ENCODE assay signal across 25 cellular contexts in the genomic region with DNA sequence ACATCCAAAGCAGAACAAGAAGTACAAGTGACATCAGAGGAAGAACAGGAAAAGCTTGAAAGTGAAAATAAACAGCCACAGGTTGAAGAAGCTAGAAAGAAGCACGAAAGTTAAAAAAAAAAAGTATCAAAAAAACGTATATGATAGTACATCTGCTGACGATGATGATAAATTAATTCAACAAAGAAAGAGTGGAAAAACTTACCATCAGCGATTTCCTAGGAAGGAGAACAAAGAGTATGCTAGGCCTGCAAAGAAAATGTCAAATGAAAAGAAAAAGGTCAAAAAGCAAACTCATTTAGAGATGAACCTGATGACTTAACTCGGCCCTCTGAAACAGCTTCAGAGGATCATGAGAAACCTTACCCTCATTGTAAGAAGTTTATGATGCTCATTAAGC. TPM values are rescaled to one million over a fixed set of nuclear protein-coding genes. Genes with fewer than 3 reads are reported as not detected.
DNase-seq lines count a peak whose midpoint lies in the region; ATAC-seq, FAIRE-seq and TF ChIP-seq lines count a peak whose summit lies in the region.
"Had no signal": no experiment of that assay in that cellular context is flagged by ENCODE, and none has a peak within 500 bp of the region (broad histone marks: within the 10 kb centered on the region; RNA-seq: fewer than 3 reads in every experiment).

No MANE protein-coding gene starts in this region.

- H3K27ac Mint-ChIP-seq in activated CD4-positive, alpha-beta T cell treated with anti-CD3 and anti-CD28 coated beads, Interleukin-2, amount 10 ng/mL, durations not matched to agents 24 days and 14 days = peak overlapping the region; percentile 94
- peak overlapping the region; percentile 41 to 92 (median 78) for H3K27ac Mint-ChIP-seq in CD8-positive, alpha-beta memory T cell
- H3K27ac Mint-ChIP-seq in activated CD8-positive, alpha-beta T cell treated with anti-CD3 and anti-CD28 coated beads, Interleukin-2, amount 10 ng/mL, durations not matched to agents 7 days and 5 days = peak overlapping the region; percentile 92
- H3K27ac Mint-ChIP-seq in naive thymus-derived CD4-positive, alpha-beta T cell = peak overlapping the region; percentile 72 to 94 (median 90)
- H3K27ac Mint-ChIP-seq: GM23338 had no signal

- H3K4me1 ChIP-seq in CD8-positive, alpha-beta memory T cell (ENCODE audit: insufficient read depth, low read length) = peaks cover 34% of the 10 kb centered on the region
- peaks cover 21 to 43% of the 10 kb centered on the region in 2 donors for H3K4me1 ChIP-seq in naive thymus-derived CD4-positive, alpha-beta T cell (ENCODE audit: control insufficient read depth in 2 of 2, insufficient read depth in 2 of 2, low read length in 2 of 2)
- H3K4me1 ChIP-seq: prostate gland had no signal

- no peaks in the 10 kb centered on the region for H3K27me3 Mint-ChIP-seq in activated CD4-positive, alpha-beta T cell treated with anti-CD3 and anti-CD28 coated beads, Interleukin-2, amount 10 ng/mL, durations not matched to agents 24 days and 14 days
- H3K27me3 Mint-ChIP-seq in CD8-positive, alpha-beta memory T cell = peaks cover 0 to 2% of the 10 kb centered on the region in 2 donors
- H3K27me3 Mint-ChIP-seq in activated CD8-positive, alpha-beta T cell treated with anti-CD3 and anti-CD28 coated beads, Interleukin-2, amount 10 ng/mL, durations not matched to agents 7 days and 5 days (ENCODE audit: low read depth) = no peaks in the 10 kb centered on the region
- no peaks in the 10 kb centered on the region for H3K27me3 Mint-ChIP-seq in naive thymus-derived CD4-positive, alpha-beta T cell

- H3K36me3 Mint-ChIP-seq in activated CD4-positive, alpha-beta T cell treated with anti-CD3 and anti-CD28 coated beads, Interleukin-2, amount 10 ng/mL, durations not matched to agents 24 days and 14 days (ENCODE audit: low read depth) = peaks cover 25% of the 10 kb centered on the region
- H3K36me3 Mint-ChIP-seq in CD8-positive, alpha-beta memory T cell = peaks cover 7 to 31% (median 15%) of the 10 kb centered on the region in 3 donors
- H3K36me3 Mint-ChIP-seq in activated CD8-positive, alpha-beta T cell treated with anti-CD3 and anti-CD28 coated beads, Interleukin-2, amount 10 ng/mL, durations not matched to agents 7 days and 5 days (ENCODE audit: low read depth) = peaks cover 13% of the 10 kb centered on the region
- H3K36me3 Mint-ChIP-seq in naive thymus-derived CD4-positive, alpha-beta T cell = peaks cover 4 to 31% (median 19%) of the 10 kb centered on the region in 5 donors

- H3K4me1 Mint-ChIP-seq in activated CD4-positive, alpha-beta T cell treated with anti-CD3 and anti-CD28 coated beads, Interleukin-2, amount 10 ng/mL, durations not matched to agents 24 days and 14 days = peaks cover 44% of the 10 kb centered on the region
- peaks cover 40 to 66% (median 61%) of the 10 kb centered on the region in 3 donors for H3K4me1 Mint-ChIP-seq in CD8-positive, alpha-beta memory T cell
- peaks cover 50% of the 10 kb centered on the region for H3K4me1 Mint-ChIP-seq in activated CD8-positive, alpha-beta T cell treated with anti-CD3 and anti-CD28 coated beads, Interleukin-2, amount 10 ng/mL, durations not matched to agents 7 days and 5 days (ENCODE audit: low read depth)
- H3K4me1 Mint-ChIP-seq in naive thymus-derived CD4-positive, alpha-beta T cell = peaks cover 35 to 81% (median 65%) of the 10 kb centered on the region in 7 donors

- peaks cover under 1% of the 10 kb centered on the region for H3K9me3 Mint-ChIP-seq in activated CD4-positive, alpha-beta T cell treated with anti-CD3 and anti-CD28 coated beads, Interleukin-2, amount 10 ng/mL, durations not matched to agents 24 days and 14 days
- H3K9me3 Mint-ChIP-seq in CD8-positive, alpha-beta memory T cell = no peaks in the 10 kb centered on the region
- H3K9me3 Mint-ChIP-seq in activated CD8-positive, alpha-beta T cell treated with anti-CD3 and anti-CD28 coated beads, Interleukin-2, amount 10 ng/mL, durations not matched to agents 7 days and 5 days (ENCODE audit: insufficient read depth) = no peaks in the 10 kb centered on the region
- H3K9me3 Mint-ChIP-seq in naive thymus-derived CD4-positive, alpha-beta T cell = peaks cover 0 to 4% (median 0%) of the 10 kb centered on the region in 11 donors
- H3K9me3 Mint-ChIP-seq: GM23338 had no signal

- no peaks in the 10 kb centered on the region for H3K9me3 ChIP-seq in CD8-positive, alpha-beta memory T cell (ENCODE audit: low read length)
- H3K9me3 ChIP-seq in naive thymus-derived CD4-positive, alpha-beta T cell (ENCODE audit: control insufficient read depth in 2 of 3, low read length in 3 of 3) = no peaks in the 10 kb centered on the region
- H3K9me3 ChIP-seq: body of pancreas, heart left ventricle, neutrophil, prostate gland, upper lobe of right lung had no signal

- ATAC-seq in activated CD8-positive, alpha-beta T cell treated with anti-CD3 and anti-CD28 coated beads, Interleukin-2, amount 10 ng/mL, durations not matched to agents 7 days and 5 days = no peak
- ATAC-seq in naive thymus-derived CD4-positive, alpha-beta T cell = no peak
- ATAC-seq in GM21737 (IDR thresholded peaks at IDR 0.05; ENCODE audit: unreplicated experiment) = no peak
- ATAC-seq: body of pancreas, GM23338, heart left ventricle, upper lobe of right lung had no signal

- no peak for FAIRE-seq in H54 (lab: Jason Lieb, UNC)

- DNase-seq in activated CD4-positive, alpha-beta T cell treated with anti-CD3 and anti-CD28 coated beads, Interleukin-2, amount 10 ng/mL, durations not matched to agents 24 days and 14 days = no peak
- DNase-seq in activated CD4-positive, alpha-beta T cell treated with anti-CD3 and anti-CD28 coated beads, Interleukin-2, amount 50 U/mL, for 4 hours = no peak
- DNase-seq in CD8-positive, alpha-beta memory T cell = peak in 1 of 5 donors; percentile 32
- no peak for DNase-seq in activated CD8-positive, alpha-beta T cell treated with anti-CD3 and anti-CD28 coated beads, Interleukin-2, amount 10 ng/mL, durations not matched to agents 7 days and 5 days
- peak in 6 of 9 donors; percentile 19 to 34 (median 29) for DNase-seq in naive thymus-derived CD4-positive, alpha-beta T cell
- no peak for DNase-seq in H54 (ENCODE audit: insufficient read length, low spot score)
- no peak for DNase-seq in activated gamma-delta T cell treated with Interleukin-2 at 50 U/mL for 16 hours
- DNase-seq: 8988T; activated CD8-positive, alpha-beta memory T cell treated with anti-CD3 and anti-CD28 coated beads, Interleukin-2, amount 50 U/mL, for 4 hours; body of pancreas; DMS53; erythroblast; GDM1; heart left ventricle; NCI-H1694; NCI-H2171; NCI-H524; NK-92 treated with Interleukin-12 subunit alpha and Interleukin-12 subunit beta, amount 100 ng/mL, for 24 hours; SHP77; stimulated activated CD4-positive, alpha-beta T cell treated with anti-CD3 and anti-CD28 coated beads, Interleukin-15, amount 100 ng/mL, for 24 hours; upper lobe of right lung had no signal

- POLR2A ChIA-PET in CD8-positive, alpha-beta memory T cell (lab: Charles Lee) = no interaction called here
- POLR2A ChIA-PET in activated CD8-positive, alpha-beta T cell treated with anti-CD3 and anti-CD28 coated beads, Interleukin-2, amount 10 ng/mL, durations not matched to agents 7 days and 5 days (lab: Charles Lee) = no interaction called here
- POLR2A ChIA-PET in naive thymus-derived CD4-positive, alpha-beta T cell (lab: Charles Lee) = interaction anchor here (0.6 to 1.0 kb wide), 2 partner anchors 11 to 1486 kb away, joined by 3 to 4 read pairs; no protein-coding TSS in a partner anchor

- H3K36me3 ChIP-seq in CD8-positive, alpha-beta memory T cell (ENCODE audit: insufficient read depth, low read length) = no peaks in the 10 kb centered on the region
- H3K36me3 ChIP-seq in naive thymus-derived CD4-positive, alpha-beta T cell (ENCODE audit: control insufficient read depth in 2 of 3, insufficient read depth in 3 of 3, low read length in 3 of 3) = peaks cover 0 to 16% (median 0%) of the 10 kb centered on the region in 3 experiments
- H3K36me3 ChIP-seq: prostate gland had no signal

- H3K27ac ChIP-seq in CD8-positive, alpha-beta memory T cell (ENCODE audit: low read depth, low read length) = no peak overlapping the region
- peak overlapping the region; percentile 60 for H3K27ac ChIP-seq in naive thymus-derived CD4-positive, alpha-beta T cell (ENCODE audit: low read depth, low read length)
- H3K27ac ChIP-seq: body of pancreas, neutrophil, prostate gland, upper lobe of right lung had no signal

- peak overlapping the region; percentile 78 for H3K4me3 Mint-ChIP-seq in activated CD4-positive, alpha-beta T cell treated with anti-CD3 and anti-CD28 coated beads, Interleukin-2, amount 10 ng/mL, durations not matched to agents 24 days and 14 days
- peak overlapping the region; percentile 36 to 93 (median 68) for H3K4me3 Mint-ChIP-seq in CD8-positive, alpha-beta memory T cell
- H3K4me3 Mint-ChIP-seq in activated CD8-positive, alpha-beta T cell treated with anti-CD3 and anti-CD28 coated beads, Interleukin-2, amount 10 ng/mL, durations not matched to agents 7 days and 5 days = peak overlapping the region; percentile 61
- H3K4me3 Mint-ChIP-seq in naive thymus-derived CD4-positive, alpha-beta T cell = peak overlapping the region; percentile 35 to 96 (median 80)
- H3K4me3 Mint-ChIP-seq: GM23338 had no signal

- no peak for TF ChIP-seq POLR2A in H54 (IDR thresholded peaks at IDR 0.05; ENCODE audit: low read depth, low read length)

- CTCF ChIA-PET in CD8-positive, alpha-beta memory T cell (lab: Charles Lee) = no interaction called here
- CTCF ChIA-PET in activated CD8-positive, alpha-beta T cell treated with anti-CD3 and anti-CD28 coated beads, Interleukin-2, amount 10 ng/mL, durations not matched to agents 7 days and 5 days (lab: Charles Lee) = interaction anchor here (0.7 to 3.7 kb wide), 10 partner anchors 10 to 192 kb away, joined by 3 to 24 read pairs (median 3); no protein-coding TSS in a partner anchor
- CTCF ChIA-PET in naive thymus-derived CD4-positive, alpha-beta T cell (lab: Charles Lee) = no interaction called here

- H3K27me3 ChIP-seq in CD8-positive, alpha-beta memory T cell (ENCODE audit: insufficient read depth, low read length, poor library complexity, severe bottlenecking) = no peaks in the 10 kb centered on the region
- H3K27me3 ChIP-seq in naive thymus-derived CD4-positive, alpha-beta T cell (ENCODE audit: control insufficient read depth in 2 of 2, insufficient read depth in 2 of 2, low read length in 2 of 2) = no peaks in the 10 kb centered on the region
- H3K27me3 ChIP-seq: body of pancreas, heart left ventricle, neutrophil, upper lobe of right lung had no signal

- peak overlapping the region; percentile 28 for H3K4me3 ChIP-seq in CD8-positive, alpha-beta memory T cell (ENCODE audit: low read length)
- H3K4me3 ChIP-seq in naive thymus-derived CD4-positive, alpha-beta T cell (ENCODE audit: low read length) = peak overlapping the region; percentile 6
- H3K4me3 ChIP-seq: body of pancreas, GM23338, heart left ventricle, prostate gland, upper lobe of right lung had no signal

- intact Hi-C loops in activated CD4-positive, alpha-beta T cell treated with anti-CD3 and anti-CD28 coated beads, Interleukin-2, amount 10 ng/mL, durations not matched to agents 24 days and 14 days (cut with micrococcal nuclease) = loop anchor here (1.0 to 10.0 kb wide), 4 partner anchors 25 to 1964 kb away; a partner anchor contains a TSS
- intact Hi-C loops in naive thymus-derived CD4-positive, alpha-beta T cell (cut with micrococcal nuclease) = loop anchor here (5.0 to 10.0 kb wide), 4 partner anchors 41 to 1674 kb away; a partner anchor contains a TSS

RNA-seq across cellular contexts. Expression of a gene that starts 3.7 kb away (rescaled TPM):
- 13.7 and 14.8 TPM in 2 replicates for total RNA-seq in activated CD4-positive, alpha-beta T cell treated with anti-CD3 and anti-CD28 coated beads, Interleukin-2, amount 10 ng/mL, durations not matched to agents 24 days and 14 days
- 10 to 100 TPM; 10.3 to 11.6 TPM for total RNA-seq in CD8-positive, alpha-beta memory T cell
- polyA plus RNA-seq in CD8-positive, alpha-beta memory T cell = 15.6 TPM
- total RNA-seq in activated CD8-positive, alpha-beta T cell treated with anti-CD3 and anti-CD28 coated beads, Interleukin-2, amount 10 ng/mL, durations not matched to agents 7 days and 5 days = 10 to 100 TPM; 11.0 to 11.8 TPM
- total RNA-seq in naive thymus-derived CD4-positive, alpha-beta T cell = 10 to 100 TPM; 15.1 to 26.8 (median 19.8) TPM
- polyA plus RNA-seq in naive thymus-derived CD4-positive, alpha-beta T cell = 10 to 100 TPM; 18.6 to 21.6 TPM

Comparison
In these comparisons a context has a peak if more than half of its experiments do, and no peak if none do; other contexts are left out.
1. DNase-seq: peak in naive thymus-derived CD4-positive, alpha-beta T cell (6 of 9); none in activated CD4-positive, alpha-beta T cell treated with anti-CD3 and anti-CD28 coated beads, Interleukin-2, amount 10 ng/mL, durations not matched to agents 24 days and 14 days (single experiment), activated CD4-positive, alpha-beta T cell treated with anti-CD3 and anti-CD28 coated beads, Interleukin-2, amount 50 U/mL, for 4 hours (0 of 2), activated CD8-positive, alpha-beta T cell treated with anti-CD3 and anti-CD28 coated beads, Interleukin-2, amount 10 ng/mL, durations not matched to agents 7 days and 5 days (single experiment), H54 (single experiment) and activated gamma-delta T cell treated with Interleukin-2 at 50 U/mL for 16 hours (single experiment).
2. Peak in every context shown above with its lines, with median percentiles within 50 percentile points of each other: H3K27ac Mint-ChIP-seq and H3K4me3 Mint-ChIP-seq.